ENCODE assay signal across 16 cellular contexts in genomic region chr4:152609460-152609859, GRCh38.
"Had no signal": no experiment of that assay in that cellular context is flagged by ENCODE, and none has a peak within 500 bp of the region (broad histone marks: within the 10 kb centered on the region; RNA-seq: fewer than 3 reads in every experiment).

No MANE protein-coding gene starts in this region.

- H3K9me3 ChIP-seq: colonic mucosa, heart left ventricle, right atrium auricular region, sigmoid colon had no signal

- H3K4me1 ChIP-seq: colonic mucosa, right atrium auricular region, sigmoid colon had no signal

- FAIRE-seq: endothelial cell of umbilical vein, urothelium cell line had no signal

- H3K36me3 ChIP-seq: colonic mucosa, heart left ventricle, right atrium auricular region, sigmoid colon had no signal

- H3K27me3 ChIP-seq: colonic mucosa, right atrium auricular region, sigmoid colon had no signal

- H3K27ac ChIP-seq: colonic mucosa, heart left ventricle, right atrium auricular region, sigmoid colon, skin epidermis had no signal

- H3K4me3 ChIP-seq: colonic mucosa, heart left ventricle, right atrium auricular region, sigmoid colon, skin epidermis had no signal

- DNase-seq: colonic mucosa; dermis blood vessel endothelial cell; foreskin melanocyte; heart left ventricle; hypothalamus; islet precursor cell; mammary epithelial cell; natural killer cell; posterior cingulate gyrus; sigmoid colon; stimulated activated CD4-positive, alpha-beta T cell treated with anti-CD3 and anti-CD28 coated beads, Interleukin-12 subunit alpha, Interleukin-12 subunit beta, amount 100 ng/mL, for 4 hours; stimulated activated naive CD4-positive, alpha-beta T cell treated with Interleukin-2 at 50 U/mL for 16 hours had no signal
